8 cellular contexts compared by ENCODE assay signal in the genomic region with DNA sequence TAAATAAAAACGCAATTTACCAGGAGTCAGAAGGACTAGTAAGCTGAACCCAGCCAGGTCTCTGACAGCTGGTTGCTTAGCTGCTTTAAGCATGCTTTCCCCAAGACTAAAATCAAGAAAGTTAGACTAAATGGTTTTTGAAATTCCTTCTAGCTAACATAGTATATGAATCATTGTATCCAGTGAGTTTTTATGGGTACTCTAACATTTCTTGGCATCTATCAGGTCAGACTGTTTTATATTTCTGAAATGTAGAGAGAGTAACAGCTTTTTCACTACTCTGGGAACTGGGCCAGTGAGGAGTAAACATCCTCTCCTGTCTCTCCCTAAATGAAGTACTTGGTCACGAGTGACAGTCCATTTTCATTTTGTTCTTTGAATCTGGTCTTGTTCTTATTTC. TPM values are rescaled to one million over a fixed set of nuclear protein-coding genes. Genes with fewer than 3 reads are reported as not detected.
DNase-seq lines count a peak whose midpoint lies in the region; ATAC-seq and TF ChIP-seq lines count a peak whose summit lies in the region.

No MANE protein-coding gene starts in this region.

- peak; percentile 89 for DNase-seq in AG09309 (ENCODE audit: low read depth)
- DNase-seq in NCI-H2029 (lab: John Stamatoyannopoulos, UW): peak; percentile 67
- peak; percentile 95 for DNase-seq in choroid plexus epithelial cell (ENCODE audit: low read depth)
- peak; percentile 30 for DNase-seq in mucosa of gallbladder (ENCODE audit: low spot score)
- DNase-seq in SK-N-DZ (ENCODE audit: low spot score): no peak
- DNase-seq in effector CD4-positive, alpha-beta T cell: no peak

- no peak for TF ChIP-seq CTCF in AG09309 (IDR thresholded peaks at IDR 0.05; ENCODE audit: control insufficient read depth, insufficient read depth, low read depth, low read length, missing control alignments)
- TF ChIP-seq CTCF in choroid plexus epithelial cell (conservative IDR thresholded peaks at IDR 0.05; ENCODE audit: low read depth, low read length): no peak

- ATAC-seq in GM21576 (IDR thresholded peaks at IDR 0.05; ENCODE audit: unreplicated experiment) (no peak), HG03045 (IDR thresholded peaks at IDR 0.05; ENCODE audit: unreplicated experiment) (no peak)

- H3K4me3 ChIP-seq in AG09309 (ENCODE audit: control insufficient read depth, low read depth, low read length): no peak overlapping the region
- peak overlapping the region; percentile 6 for H3K4me3 ChIP-seq in choroid plexus epithelial cell (ENCODE audit: low read depth, low read length)

RNA-seq across cellular contexts. Expression of a gene that starts 47.4 kb away (rescaled TPM):
- 34.6 TPM for total RNA-seq in mucosa of gallbladder
- 12.2 and 15.6 TPM in 2 replicates for polyA plus RNA-seq in SK-N-DZ (2014; cell fraction: cytosol; rRNA removed)
- 41.9 and 48.4 TPM in 2 replicates for polyA plus RNA-seq in SK-N-DZ (2014; cell fraction: nucleus; rRNA removed)

Comparison
In these comparisons a context has a peak if more than half of its experiments do, and no peak if none do; other contexts are left out.
1. DNase-seq: peak in AG09309 (single experiment), NCI-H2029 (single experiment), choroid plexus epithelial cell (single experiment) and mucosa of gallbladder (single experiment); none in SK-N-DZ (single experiment) and effector CD4-positive, alpha-beta T cell (single experiment).